ENCODE assay signal across 1 cellular context in the genomic region with DNA sequence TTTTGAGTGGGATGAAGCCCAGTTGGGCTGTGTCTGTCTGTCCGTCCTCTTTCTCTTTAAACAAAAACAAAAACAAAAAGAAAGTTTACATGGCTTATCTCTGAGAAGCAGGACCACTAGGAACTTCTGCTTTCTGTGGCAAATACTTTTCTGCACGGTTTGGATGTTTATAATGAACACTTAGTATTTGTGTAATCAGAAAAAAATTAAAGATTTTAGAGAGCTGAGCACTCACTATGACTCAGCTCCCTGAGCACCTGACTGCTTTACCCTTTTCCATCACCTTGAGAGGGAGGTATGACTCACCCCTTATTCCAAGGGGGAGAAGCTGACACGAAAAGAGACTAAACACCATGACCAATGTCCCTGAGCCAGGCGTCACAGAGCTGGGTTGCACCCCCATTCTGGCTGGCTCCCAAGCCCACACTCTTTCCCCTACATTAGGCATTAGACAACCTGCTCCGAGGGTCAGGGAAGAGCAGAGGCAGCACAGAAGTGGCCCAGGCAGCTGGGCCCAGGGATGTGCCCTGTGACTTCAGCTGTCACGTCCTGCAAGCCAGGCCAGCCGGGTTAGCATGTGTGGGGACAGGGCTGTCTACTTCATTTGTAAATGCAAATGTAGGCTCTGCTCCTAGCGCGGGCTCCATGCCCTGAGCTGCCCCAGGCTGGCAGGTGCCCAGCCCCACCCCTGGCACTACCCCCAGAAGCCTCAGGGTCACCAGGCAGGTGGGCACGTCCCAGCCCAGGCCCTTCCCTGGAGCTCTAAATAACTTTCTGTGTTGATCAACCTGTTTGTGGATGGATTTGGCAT.
A peak's percentile ranks its signal among the peaks of the same experiment; 100 is the strongest.
TF ChIP-seq lines count a peak whose summit lies in the region.

No MANE protein-coding gene starts in this region.

TF ChIP-seq in K562, 482 proteins besides CTCF, POLR2A, EP300 and RAD21 (continued from another document and continues in another):
- TF ChIP-seq, protein P1, sequence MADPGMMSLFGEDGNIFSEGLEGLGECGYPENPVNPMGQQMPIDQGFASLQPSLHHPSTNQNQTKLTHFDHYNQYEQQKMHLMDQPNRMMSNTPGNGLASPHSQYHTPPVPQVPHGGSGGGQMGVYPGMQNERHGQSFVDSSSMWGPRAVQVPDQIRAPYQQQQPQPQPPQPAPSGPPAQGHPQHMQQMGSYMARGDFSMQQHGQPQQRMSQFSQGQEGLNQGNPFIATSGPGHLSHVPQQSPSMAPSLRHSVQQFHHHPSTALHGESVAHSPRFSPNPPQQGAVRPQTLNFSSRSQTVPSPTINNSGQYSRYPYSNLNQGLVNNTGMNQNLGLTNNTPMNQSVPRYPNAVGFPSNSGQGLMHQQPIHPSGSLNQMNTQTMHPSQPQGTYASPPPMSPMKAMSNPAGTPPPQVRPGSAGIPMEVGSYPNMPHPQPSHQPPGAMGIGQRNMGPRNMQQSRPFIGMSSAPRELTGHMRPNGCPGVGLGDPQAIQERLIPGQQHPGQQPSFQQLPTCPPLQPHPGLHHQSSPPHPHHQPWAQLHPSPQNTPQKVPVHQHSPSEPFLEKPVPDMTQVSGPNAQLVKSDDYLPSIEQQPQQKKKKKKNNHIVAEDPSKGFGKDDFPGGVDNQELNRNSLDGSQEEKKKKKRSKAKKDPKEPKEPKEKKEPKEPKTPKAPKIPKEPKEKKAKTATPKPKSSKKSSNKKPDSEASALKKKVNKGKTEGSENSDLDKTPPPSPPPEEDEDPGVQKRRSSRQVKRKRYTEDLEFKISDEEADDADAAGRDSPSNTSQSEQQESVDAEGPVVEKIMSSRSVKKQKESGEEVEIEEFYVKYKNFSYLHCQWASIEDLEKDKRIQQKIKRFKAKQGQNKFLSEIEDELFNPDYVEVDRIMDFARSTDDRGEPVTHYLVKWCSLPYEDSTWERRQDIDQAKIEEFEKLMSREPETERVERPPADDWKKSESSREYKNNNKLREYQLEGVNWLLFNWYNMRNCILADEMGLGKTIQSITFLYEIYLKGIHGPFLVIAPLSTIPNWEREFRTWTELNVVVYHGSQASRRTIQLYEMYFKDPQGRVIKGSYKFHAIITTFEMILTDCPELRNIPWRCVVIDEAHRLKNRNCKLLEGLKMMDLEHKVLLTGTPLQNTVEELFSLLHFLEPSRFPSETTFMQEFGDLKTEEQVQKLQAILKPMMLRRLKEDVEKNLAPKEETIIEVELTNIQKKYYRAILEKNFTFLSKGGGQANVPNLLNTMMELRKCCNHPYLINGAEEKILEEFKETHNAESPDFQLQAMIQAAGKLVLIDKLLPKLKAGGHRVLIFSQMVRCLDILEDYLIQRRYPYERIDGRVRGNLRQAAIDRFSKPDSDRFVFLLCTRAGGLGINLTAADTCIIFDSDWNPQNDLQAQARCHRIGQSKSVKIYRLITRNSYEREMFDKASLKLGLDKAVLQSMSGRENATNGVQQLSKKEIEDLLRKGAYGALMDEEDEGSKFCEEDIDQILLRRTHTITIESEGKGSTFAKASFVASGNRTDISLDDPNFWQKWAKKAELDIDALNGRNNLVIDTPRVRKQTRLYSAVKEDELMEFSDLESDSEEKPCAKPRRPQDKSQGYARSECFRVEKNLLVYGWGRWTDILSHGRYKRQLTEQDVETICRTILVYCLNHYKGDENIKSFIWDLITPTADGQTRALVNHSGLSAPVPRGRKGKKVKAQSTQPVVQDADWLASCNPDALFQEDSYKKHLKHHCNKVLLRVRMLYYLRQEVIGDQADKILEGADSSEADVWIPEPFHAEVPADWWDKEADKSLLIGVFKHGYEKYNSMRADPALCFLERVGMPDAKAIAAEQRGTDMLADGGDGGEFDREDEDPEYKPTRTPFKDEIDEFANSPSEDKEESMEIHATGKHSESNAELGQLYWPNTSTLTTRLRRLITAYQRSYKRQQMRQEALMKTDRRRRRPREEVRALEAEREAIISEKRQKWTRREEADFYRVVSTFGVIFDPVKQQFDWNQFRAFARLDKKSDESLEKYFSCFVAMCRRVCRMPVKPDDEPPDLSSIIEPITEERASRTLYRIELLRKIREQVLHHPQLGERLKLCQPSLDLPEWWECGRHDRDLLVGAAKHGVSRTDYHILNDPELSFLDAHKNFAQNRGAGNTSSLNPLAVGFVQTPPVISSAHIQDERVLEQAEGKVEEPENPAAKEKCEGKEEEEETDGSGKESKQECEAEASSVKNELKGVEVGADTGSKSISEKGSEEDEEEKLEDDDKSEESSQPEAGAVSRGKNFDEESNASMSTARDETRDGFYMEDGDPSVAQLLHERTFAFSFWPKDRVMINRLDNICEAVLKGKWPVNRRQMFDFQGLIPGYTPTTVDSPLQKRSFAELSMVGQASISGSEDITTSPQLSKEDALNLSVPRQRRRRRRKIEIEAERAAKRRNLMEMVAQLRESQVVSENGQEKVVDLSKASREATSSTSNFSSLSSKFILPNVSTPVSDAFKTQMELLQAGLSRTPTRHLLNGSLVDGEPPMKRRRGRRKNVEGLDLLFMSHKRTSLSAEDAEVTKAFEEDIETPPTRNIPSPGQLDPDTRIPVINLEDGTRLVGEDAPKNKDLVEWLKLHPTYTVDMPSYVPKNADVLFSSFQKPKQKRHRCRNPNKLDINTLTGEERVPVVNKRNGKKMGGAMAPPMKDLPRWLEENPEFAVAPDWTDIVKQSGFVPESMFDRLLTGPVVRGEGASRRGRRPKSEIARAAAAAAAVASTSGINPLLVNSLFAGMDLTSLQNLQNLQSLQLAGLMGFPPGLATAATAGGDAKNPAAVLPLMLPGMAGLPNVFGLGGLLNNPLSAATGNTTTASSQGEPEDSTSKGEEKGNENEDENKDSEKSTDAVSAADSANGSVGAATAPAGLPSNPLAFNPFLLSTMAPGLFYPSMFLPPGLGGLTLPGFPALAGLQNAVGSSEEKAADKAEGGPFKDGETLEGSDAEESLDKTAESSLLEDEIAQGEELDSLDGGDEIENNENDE (IDR thresholded peaks at IDR 0.05; ENCODE audit: low read depth, low read length), result no peak
- no peak for TF ChIP-seq ZSCAN32 (CRISPR knock-in tag; IDR thresholded peaks at IDR 0.05)
- TF ChIP-seq, protein P2, sequence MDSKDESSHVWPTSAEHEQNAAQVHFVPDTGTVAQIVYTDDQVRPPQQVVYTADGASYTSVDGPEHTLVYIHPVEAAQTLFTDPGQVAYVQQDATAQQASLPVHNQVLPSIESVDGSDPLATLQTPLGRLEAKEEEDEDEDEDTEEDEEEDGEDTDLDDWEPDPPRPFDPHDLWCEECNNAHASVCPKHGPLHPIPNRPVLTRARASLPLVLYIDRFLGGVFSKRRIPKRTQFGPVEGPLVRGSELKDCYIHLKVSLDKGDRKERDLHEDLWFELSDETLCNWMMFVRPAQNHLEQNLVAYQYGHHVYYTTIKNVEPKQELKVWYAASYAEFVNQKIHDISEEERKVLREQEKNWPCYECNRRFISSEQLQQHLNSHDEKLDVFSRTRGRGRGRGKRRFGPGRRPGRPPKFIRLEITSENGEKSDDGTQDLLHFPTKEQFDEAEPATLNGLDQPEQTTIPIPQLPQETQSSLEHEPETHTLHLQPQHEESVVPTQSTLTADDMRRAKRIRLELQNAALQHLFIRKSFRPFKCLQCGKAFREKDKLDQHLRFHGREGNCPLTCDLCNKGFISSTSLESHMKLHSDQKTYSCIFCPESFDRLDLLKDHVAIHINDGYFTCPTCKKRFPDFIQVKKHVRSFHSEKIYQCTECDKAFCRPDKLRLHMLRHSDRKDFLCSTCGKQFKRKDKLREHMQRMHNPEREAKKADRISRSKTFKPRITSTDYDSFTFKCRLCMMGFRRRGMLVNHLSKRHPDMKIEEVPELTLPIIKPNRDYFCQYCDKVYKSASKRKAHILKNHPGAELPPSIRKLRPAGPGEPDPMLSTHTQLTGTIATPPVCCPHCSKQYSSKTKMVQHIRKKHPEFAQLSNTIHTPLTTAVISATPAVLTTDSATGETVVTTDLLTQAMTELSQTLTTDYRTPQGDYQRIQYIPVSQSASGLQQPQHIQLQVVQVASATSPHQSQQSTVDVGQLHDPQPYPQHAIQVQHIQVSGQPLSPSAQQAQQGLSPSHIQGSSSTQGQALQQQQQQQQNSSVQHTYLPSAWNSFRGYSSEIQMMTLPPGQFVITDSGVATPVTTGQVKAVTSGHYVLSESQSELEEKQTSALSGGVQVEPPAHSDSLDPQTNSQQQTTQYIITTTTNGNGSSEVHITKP (IDR thresholded peaks at IDR 0.05; ENCODE audit: partially characterized antibody), result peak; percentile 40
- TF ChIP-seq ZFP1 (CRISPR knock-in tag; IDR thresholded peaks at IDR 0.05), result no peak
- TF ChIP-seq ARNT (IDR thresholded peaks at IDR 0.05), result peak in 1 of 2 experiments; percentile 55; a peak in 1 of 4 replicates
- TF ChIP-seq, protein P3, sequence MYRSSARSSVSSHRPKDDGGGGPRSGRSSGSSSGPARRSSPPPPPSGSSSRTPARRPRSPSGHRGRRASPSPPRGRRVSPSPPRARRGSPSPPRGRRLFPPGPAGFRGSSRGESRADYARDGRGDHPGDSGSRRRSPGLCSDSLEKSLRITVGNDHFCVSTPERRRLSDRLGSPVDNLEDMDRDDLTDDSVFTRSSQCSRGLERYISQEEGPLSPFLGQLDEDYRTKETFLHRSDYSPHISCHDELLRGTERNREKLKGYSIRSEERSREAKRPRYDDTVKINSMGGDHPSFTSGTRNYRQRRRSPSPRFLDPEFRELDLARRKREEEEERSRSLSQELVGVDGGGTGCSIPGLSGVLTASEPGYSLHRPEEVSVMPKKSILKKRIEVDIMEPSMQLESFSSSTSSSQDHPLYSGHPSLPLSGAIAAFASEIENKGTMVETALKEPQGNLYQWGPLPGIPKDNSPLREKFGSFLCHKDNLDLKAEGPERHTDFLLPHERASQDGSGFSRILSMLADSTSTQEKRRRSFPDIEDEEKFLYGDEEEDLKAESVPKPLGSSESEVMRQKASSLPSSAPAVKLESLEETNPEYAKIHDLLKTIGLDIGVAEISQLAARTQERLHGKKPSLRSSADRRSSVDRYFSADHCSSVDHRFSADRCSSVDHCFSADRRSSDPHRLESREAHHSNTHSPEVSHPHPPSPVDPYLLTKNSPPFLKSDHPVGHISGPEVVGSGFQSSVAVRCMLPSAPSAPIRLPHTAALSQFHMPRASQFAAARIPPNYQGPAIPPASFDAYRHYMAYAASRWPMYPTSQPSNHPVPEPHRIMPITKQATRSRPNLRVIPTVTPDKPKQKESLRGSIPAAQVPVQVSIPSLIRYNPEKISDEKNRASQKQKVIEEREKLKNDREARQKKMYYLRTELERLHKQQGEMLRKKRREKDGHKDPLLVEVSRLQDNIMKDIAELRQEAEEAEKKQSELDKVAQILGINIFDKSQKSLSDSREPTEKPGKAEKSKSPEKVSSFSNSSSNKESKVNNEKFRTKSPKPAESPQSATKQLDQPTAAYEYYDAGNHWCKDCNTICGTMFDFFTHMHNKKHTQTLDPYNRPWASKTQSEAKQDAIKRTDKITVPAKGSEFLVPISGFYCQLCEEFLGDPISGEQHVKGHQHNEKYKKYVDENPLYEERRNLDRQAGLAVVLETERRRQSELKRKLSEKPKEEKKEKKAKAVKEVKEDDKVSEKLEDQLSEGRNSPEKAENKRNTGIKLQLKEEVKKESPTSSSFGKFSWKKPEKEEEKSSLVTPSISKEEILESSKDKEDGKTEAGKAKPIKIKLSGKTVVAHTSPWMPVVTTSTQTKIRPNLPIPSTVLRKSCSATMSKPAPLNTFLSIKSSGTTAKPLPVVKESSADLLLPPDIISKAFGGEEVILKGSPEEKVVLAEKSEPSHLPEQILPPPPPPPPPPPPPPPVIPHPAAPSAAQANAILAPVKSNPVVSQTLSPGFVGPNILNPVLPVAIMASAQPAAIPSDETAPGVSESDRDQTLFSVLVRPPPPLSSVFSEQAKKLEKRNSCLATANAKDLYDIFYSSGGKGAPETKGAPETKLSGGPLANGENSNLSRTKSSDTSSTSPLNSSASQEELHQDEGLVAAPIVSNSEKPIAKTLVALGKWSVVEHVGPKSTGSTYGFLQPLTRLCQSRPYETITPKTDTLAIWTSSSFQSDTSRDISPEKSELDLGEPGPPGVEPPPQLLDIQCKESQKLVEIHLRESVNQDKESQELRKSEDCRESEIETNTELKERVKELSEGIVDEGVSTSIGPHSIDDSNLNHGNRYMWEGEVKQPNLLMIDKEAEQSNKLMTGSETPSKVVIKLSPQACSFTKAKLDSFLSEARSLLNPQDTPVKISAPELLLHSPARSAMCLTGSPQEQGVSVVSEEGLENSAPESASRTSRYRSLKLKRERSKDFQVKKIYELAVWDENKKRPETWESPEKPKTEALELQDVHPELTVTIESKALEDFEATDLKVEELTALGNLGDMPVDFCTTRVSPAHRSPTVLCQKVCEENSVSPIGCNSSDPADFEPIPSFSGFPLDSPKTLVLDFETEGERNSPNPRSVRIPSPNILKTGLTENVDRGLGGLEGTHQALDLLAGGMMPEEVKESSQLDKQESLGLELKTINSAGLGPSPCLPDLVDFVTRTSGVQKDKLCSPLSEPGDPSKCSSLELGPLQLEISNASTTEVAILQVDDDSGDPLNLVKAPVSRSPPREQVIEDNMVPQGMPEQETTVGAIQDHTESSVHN (IDR thresholded peaks at IDR 0.05; ENCODE audit: borderline replicate concordance in 1 of 2, low read depth in 1 of 2), result peak in 1 of 2 experiments; percentile 94; a peak in 2 of 4 replicates
- no peak for TF ChIP-seq ARHGAP35 (IDR thresholded peaks at IDR 0.05; ENCODE audit: partially characterized antibody)
- TF ChIP-seq, protein P4, sequence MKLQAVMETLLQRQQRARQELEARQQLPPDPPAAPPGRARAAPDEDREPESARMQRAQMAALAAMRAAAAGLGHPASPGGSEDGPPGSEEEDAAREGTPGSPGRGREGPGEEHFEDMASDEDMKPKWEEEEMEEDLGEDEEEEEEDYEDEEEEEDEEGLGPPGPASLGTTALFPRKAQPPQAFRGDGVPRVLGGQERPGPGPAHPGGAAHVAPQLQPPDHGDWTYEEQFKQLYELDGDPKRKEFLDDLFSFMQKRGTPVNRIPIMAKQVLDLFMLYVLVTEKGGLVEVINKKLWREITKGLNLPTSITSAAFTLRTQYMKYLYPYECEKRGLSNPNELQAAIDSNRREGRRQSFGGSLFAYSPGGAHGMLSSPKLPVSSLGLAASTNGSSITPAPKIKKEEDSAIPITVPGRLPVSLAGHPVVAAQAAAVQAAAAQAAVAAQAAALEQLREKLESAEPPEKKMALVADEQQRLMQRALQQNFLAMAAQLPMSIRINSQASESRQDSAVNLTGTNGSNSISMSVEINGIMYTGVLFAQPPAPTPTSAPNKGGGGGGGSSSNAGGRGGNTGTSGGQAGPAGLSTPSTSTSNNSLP (IDR thresholded peaks at IDR 0.05; ENCODE audit: borderline replicate concordance, low read depth, low read length), result peak; percentile 34; the same call in 1 of the 2 replicates
- TF ChIP-seq ZNF24 (IDR thresholded peaks at IDR 0.05), result peak; percentile 19; the same call in 1 of the 2 replicates
- no peak for TF ChIP-seq YBX1 (IDR thresholded peaks at IDR 0.05)
- TF ChIP-seq, protein P5, sequence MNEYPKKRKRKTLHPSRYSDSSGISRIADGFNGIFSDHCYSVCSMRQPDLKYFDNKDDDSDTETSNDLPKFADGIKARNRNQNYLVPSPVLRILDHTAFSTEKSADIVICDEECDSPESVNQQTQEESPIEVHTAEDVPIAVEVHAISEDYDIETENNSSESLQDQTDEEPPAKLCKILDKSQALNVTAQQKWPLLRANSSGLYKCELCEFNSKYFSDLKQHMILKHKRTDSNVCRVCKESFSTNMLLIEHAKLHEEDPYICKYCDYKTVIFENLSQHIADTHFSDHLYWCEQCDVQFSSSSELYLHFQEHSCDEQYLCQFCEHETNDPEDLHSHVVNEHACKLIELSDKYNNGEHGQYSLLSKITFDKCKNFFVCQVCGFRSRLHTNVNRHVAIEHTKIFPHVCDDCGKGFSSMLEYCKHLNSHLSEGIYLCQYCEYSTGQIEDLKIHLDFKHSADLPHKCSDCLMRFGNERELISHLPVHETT (CRISPR knock-in tag; conservative IDR thresholded peaks at IDR 0.05 in 1 of 2, IDR thresholded peaks at IDR 0.05 in 1 of 2), result peak in 1 of 2 experiments; percentile 71; a peak in 1 of 4 replicates
- no peak for TF ChIP-seq ZNF12 (CRISPR knock-in tag; IDR thresholded peaks at IDR 0.05)
- TF ChIP-seq SP2 (IDR thresholded peaks at IDR 0.05; ENCODE audit: extremely low read depth, low read depth, low read length, poor library complexity, severe bottlenecking), result no peak
- TF ChIP-seq, protein P6, sequence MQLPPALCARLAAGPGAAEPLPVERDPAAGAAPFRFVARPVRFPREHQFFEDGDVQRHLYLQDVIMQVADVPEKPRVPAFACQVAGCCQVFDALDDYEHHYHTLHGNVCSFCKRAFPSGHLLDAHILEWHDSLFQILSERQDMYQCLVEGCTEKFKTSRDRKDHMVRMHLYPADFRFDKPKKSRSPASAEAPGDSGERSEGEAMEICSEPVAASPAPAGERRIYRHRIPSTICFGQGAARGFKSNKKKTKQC (CRISPR knock-in tag; IDR thresholded peaks at IDR 0.05), result no peak
- TF ChIP-seq CAMTA2 (CRISPR knock-in tag; conservative IDR thresholded peaks at IDR 0.05), result no peak
- no peak for TF ChIP-seq ZNF436 (CRISPR knock-in tag; IDR thresholded peaks at IDR 0.05)
